Comparison of ENCODE assay signal across 19 cellular contexts in genomic region chr1:228381336-228381735, GRCh38. TPM values are rescaled to one million over a fixed set of nuclear protein-coding genes. Genes with fewer than 3 reads are reported as not detected.
"Had no signal": no experiment of that assay in that cellular context is flagged by ENCODE, and none has a peak within 500 bp of the region (broad histone marks: within the 10 kb centered on the region; RNA-seq: fewer than 3 reads in every experiment).

No MANE protein-coding gene starts in this region.

- H3K27ac ChIP-seq: neutrophil, pancreas, psoas muscle, right atrium auricular region, thyroid gland, WERI-Rb-1 had no signal

- ATAC-seq: gastrocnemius medialis, left ventricle myocardium superior, natural killer cell, pancreas, psoas muscle had no signal

- H3K4me1 ChIP-seq: gastrocnemius medialis, psoas muscle had no signal

- H3K4me3 ChIP-seq: gastrocnemius medialis, pancreas, psoas muscle, right atrium auricular region, thyroid gland had no signal

- DNase-seq: activated CD4-positive, alpha-beta T cell treated with anti-CD3 and anti-CD28 coated beads, Interleukin-2, amount 50 U/mL, for 4 hours; activated naive CD4-positive, alpha-beta T cell treated with anti-CD3 and anti-CD28 coated beads for 36 hours; activated naive CD8-positive, alpha-beta T cell treated with anti-CD3 and anti-CD28 coated beads, Interleukin-2, amount 10 ng/mL, durations not matched to agents 7 days and 5 days; activated T-cell treated with anti-CD3 and anti-CD28 coated beads, Interleukin-2, amount 50 U/mL, for 48 hours; amygdala; effector memory CD4-positive, alpha-beta T cell; gastrocnemius medialis; hippocampal formation; left ventricle myocardium superior; mammary epithelial cell; natural killer cell; stimulated activated CD4-positive, alpha-beta T cell treated with anti-CD3 and anti-CD28 coated beads, Interleukin-12 subunit alpha, Interleukin-12 subunit beta, amount 100 ng/mL, for 4 hours; substantia nigra; thyroid gland; WERI-Rb-1 had no signal

- H3K27me3 ChIP-seq: gastrocnemius medialis, pancreas, right atrium auricular region, thyroid gland had no signal

- H3K36me3 ChIP-seq: neutrophil, pancreas, thyroid gland, WERI-Rb-1 had no signal

- H3K9me3 ChIP-seq: gastrocnemius medialis, neutrophil, pancreas, psoas muscle, right atrium auricular region, thyroid gland had no signal

RNA-seq across cellular contexts. Expression of gene TRIM17, which starts 35.3 kb away (rescaled TPM):
- total RNA-seq: gastrocnemius medialis, psoas muscle, right atrium auricular region had no signal
